ENCODE assay signal across 9 cellular contexts in genomic region chr5:150672237-150672883, GRCh38. TPM values are rescaled to one million over a fixed set of nuclear protein-coding genes. Genes with fewer than 3 reads are reported as not detected.
A peak's percentile ranks its signal among the peaks of the same experiment; 100 is the strongest.
DNase-seq lines count a peak whose midpoint lies in the region; ATAC-seq, FAIRE-seq and TF ChIP-seq lines count a peak whose summit lies in the region.
"Had no signal": no experiment of that assay in that cellular context is flagged by ENCODE, and none has a peak within 500 bp of the region (broad histone marks: within the 10 kb centered on the region; RNA-seq: fewer than 3 reads in every experiment).

No MANE protein-coding gene starts in this region.

- H3K23me2 ChIP-seq in H9 (ENCODE audit: insufficient read length, low read depth, low read length, poor library complexity, severe bottlenecking) = peaks cover 7% of the 10 kb centered on the region

- FAIRE-seq in RCC 7860 (lab: Jason Lieb, UNC) = no peak
- FAIRE-seq: GM18507 had no signal

- no peak overlapping the region for H4K8ac ChIP-seq in H9 (replicated peaks; ENCODE audit: insufficient read length, low read depth, low read length)

- H2AFZ ChIP-seq in H9 (ENCODE audit: low read length) = no peak overlapping the region

- H3K27me3 ChIP-seq in H9 (ENCODE audit: insufficient read depth, low read length) (no peaks in the 10 kb centered on the region), vagina (no peaks in the 10 kb centered on the region)

- H3K27ac Mint-ChIP-seq in H9 (peak overlapping the region; percentile 66 to 94 (median 94); a peak in 5 of 7 replicates), naive B cell (no peak overlapping the region)

- DNase-seq in ACHN (peak; percentile 12), H9 (peak; percentile 89), epithelial cell of proximal tubule (ENCODE audit: low read depth) (no peak), naive B cell (no peak), vagina (ENCODE audit: extremely low spot score in 2 of 2) (peak in 1 of 2 donors; percentile 86), RCC 7860 (ENCODE audit: low spot score) (no peak)
- peak; percentile 35 for DNase-seq in activated CD4-positive, alpha-beta T cell treated with anti-CD3 and anti-CD28 coated beads for 48 hours

- H3K4me1 Mint-ChIP-seq in H9 (peaks cover 29 to 30% of the 10 kb centered on the region in 2 experiments), naive B cell (peaks cover 0 to 10% (median 5%) of the 10 kb centered on the region in 3 donors)

- no peak overlapping the region for H2BK120ac ChIP-seq in H9 (ENCODE audit: low read depth, low read length, poor library complexity, severe bottlenecking)

- H3K36me3 ChIP-seq in vagina = no peaks in the 10 kb centered on the region

- H3K9me3 ChIP-seq in H9 (ENCODE audit: control insufficient read depth, low read depth, low read length) (no peaks in the 10 kb centered on the region), vagina (no peaks in the 10 kb centered on the region)

- no peak overlapping the region for H2BK12ac ChIP-seq in H9 (ENCODE audit: insufficient read length, low read depth, low read length)

- H3K14ac ChIP-seq in H9 (ENCODE audit: insufficient read depth, low read length) = 0 out of 2 replicates have a peak overlapping the region, but pooled peaks have one; percentile 61

- H3K36me3 Mint-ChIP-seq in H9 (ENCODE audit: insufficient read depth in 1 of 3, low read depth in 3 of 3) (peaks cover 6 to 10% (median 8%) of the 10 kb centered on the region in 3 experiments; a peak in 6 of 7 replicates), naive B cell (no peaks in the 10 kb centered on the region)

- WGBS in H9 (ENCODE audit: extremely low coverage, insufficient read length, low lambda C conversion rate) = no CpG with 5 or more reads among the region's 38 CpGs

- no peak overlapping the region for H2BK5ac ChIP-seq in H9 (ENCODE audit: insufficient read length, low read length)

- H3K18ac ChIP-seq in H9 (ENCODE audit: insufficient read length, low read depth, low read length) = peak overlapping the region; percentile 93

- H2BK15ac ChIP-seq in H9 (ENCODE audit: low read depth, low read length) = no peak overlapping the region

- peak overlapping the region; percentile 87 to 91 for H3K4me3 Mint-ChIP-seq in H9
- peak overlapping the region; percentile 36 to 90 (median 78) for H3K4me3 Mint-ChIP-seq in naive B cell

- no peaks in the 10 kb centered on the region for H3K27me3 Mint-ChIP-seq in H9 (ENCODE audit: low read depth)
- peaks cover 25 to 27% (median 26%) of the 10 kb centered on the region in 3 donors for H3K27me3 Mint-ChIP-seq in naive B cell

- no peak overlapping the region for H2AK5ac ChIP-seq in H9 (ENCODE audit: insufficient read length, low read length)

- no peaks in the 10 kb centered on the region for H3K79me2 ChIP-seq in H9 (ENCODE audit: insufficient read depth, low read length)

- H4K5ac ChIP-seq in H9 (ENCODE audit: insufficient read length, low read depth, low read length) = no peak overlapping the region

- H3K27ac ChIP-seq in H9 (ENCODE audit: insufficient read length, low read depth, low read length) (no peak overlapping the region), vagina (peak overlapping the region; percentile 65)

- H3K4me3 ChIP-seq in epithelial cell of proximal tubule (ENCODE audit: low read depth, low read length) = peak overlapping the region; percentile 51
- H3K4me3 ChIP-seq in vagina = peak overlapping the region; percentile 52 to 63

- ATAC-seq in naive B cell (ENCODE audit: low read depth in 2 of 2) = peak; percentile 52 to 62
- no peak for ATAC-seq in HG03039 (IDR thresholded peaks at IDR 0.05; ENCODE audit: unreplicated experiment)

- in situ Hi-C loops in ACHN (cut with HindIII; ENCODE audit: low pct_ligation_motif_present, low pct_unique_long_range_greater_than_20kb, low sequenced_read_pairs) = no loop called here

- intact Hi-C loops in vagina (cut with DNase I) = no loop called here

- H3K56ac ChIP-seq in H9 (ENCODE audit: insufficient read length, low read depth, low read length) = no peak overlapping the region

- H3T11ph ChIP-seq in H9 (ENCODE audit: low read length) = no peak overlapping the region

- no peaks in the 10 kb centered on the region for H4K20me1 ChIP-seq in H9 (ENCODE audit: control insufficient read depth, insufficient read depth, insufficient read length)

- no peak for TF ChIP-seq POLR2A in vagina (IDR thresholded peaks at IDR 0.05)

- H4K91ac ChIP-seq in H9 (ENCODE audit: insufficient read length, low read depth, low read length) = no peak overlapping the region

- H3K79me1 ChIP-seq in H9 (ENCODE audit: insufficient read depth, low read depth, low read length, poor library complexity, severe bottlenecking) = no peaks in the 10 kb centered on the region

- H3K4me1 ChIP-seq in H9 (ENCODE audit: insufficient read depth, low read length) = peaks cover 3% of the 10 kb centered on the region; the same call in 1 of the 2 replicates
- H3K4me1 ChIP-seq in vagina = peaks cover 32% of the 10 kb centered on the region

- H2BK20ac ChIP-seq in H9 (ENCODE audit: low read depth, low read length, poor library complexity, severe bottlenecking) = no peak overlapping the region

- H3K9ac ChIP-seq in H9 (ENCODE audit: extremely low read depth, insufficient read length, low read length) = peak overlapping the region; percentile 73

- no peak overlapping the region for H3K23ac ChIP-seq in H9 (ENCODE audit: insufficient read length, low read depth, low read length)

- H3K9me3 Mint-ChIP-seq in H9 (no peaks in the 10 kb centered on the region; a peak in 1 of 5 replicates), naive B cell (no peaks in the 10 kb centered on the region)

- TF ChIP-seq CTCF in H9 (conservative IDR thresholded peaks at IDR 0.05) (peak; percentile 31; the same call in 2 of the 3 replicates), epithelial cell of proximal tubule (conservative IDR thresholded peaks at IDR 0.05; ENCODE audit: low read depth, low read length) (no peak), vagina (IDR thresholded peaks at IDR 0.05) (no peak)

- H3K4ac ChIP-seq in H9 (ENCODE audit: low read depth, low read length) = no peak overlapping the region

- H3K4me2 ChIP-seq in H9 (ENCODE audit: insufficient read depth, insufficient read length, low read length) = peak overlapping the region; percentile 74

RNA-seq across cellular contexts. Expression of gene MYOZ3, which starts 11.3 kb away (rescaled TPM):
- total RNA-seq in H9 (2021) = 15.8 and 18.1 TPM in 2 replicates
- total RNA-seq in epithelial cell of proximal tubule = 2.2 and 3.6 TPM in 2 replicates
- under 1 TPM in 3 of 6 donors, not detected in 3; 0.11 to 0.20 (median 0.12) TPM for polyA plus RNA-seq in naive B cell (ENCODE audit: low read depth in 6 of 6)
- not detected for total RNA-seq in vagina

RNA-seq across cellular contexts. Expression of gene RBM22, which starts 28.5 kb away (rescaled TPM):
- total RNA-seq in H9 (2021) (44.9 and 47.0 TPM in 2 replicates), epithelial cell of proximal tubule (33.2 and 35.6 TPM in 2 replicates), vagina (30.2 TPM)
- 10 to 100 TPM; 72.8 to 94.3 (median 80.6) TPM for polyA plus RNA-seq in naive B cell (ENCODE audit: low read depth in 6 of 6)

RNA-seq across cellular contexts. Expression of gene SYNPO, which starts 31.9 kb away (rescaled TPM):
- total RNA-seq in H9 (2021) (1.7 and 1.9 TPM in 2 replicates), epithelial cell of proximal tubule (0.43 and 1.4 TPM in 2 replicates), vagina (16.7 TPM)
- 1 to 10 TPM in 5 of 6 donors, under 1 TPM in 1; 0.75 to 1.9 (median 1.4) TPM for polyA plus RNA-seq in naive B cell (ENCODE audit: low read depth in 6 of 6)

Comparison
In these comparisons a context has a peak if more than half of its experiments do, and no peak if none do; other contexts are left out.
1. DNase-seq: peak in ACHN (single experiment), H9 (single experiment) and activated CD4-positive, alpha-beta T cell treated with anti-CD3 and anti-CD28 coated beads for 48 hours (single experiment); none in epithelial cell of proximal tubule (single experiment), naive B cell (single experiment) and RCC 7860 (single experiment).
2. H3K27ac Mint-ChIP-seq: peak in H9 (3 of 3); none in naive B cell (0 of 6).